Comparison of ENCODE assay signal across 11 cellular contexts in genomic region chr3:114686624-114687023, GRCh38.
A peak's percentile ranks its signal among the peaks of the same experiment; 100 is the strongest.
DNase-seq lines count a peak whose midpoint lies in the region; ATAC-seq and TF ChIP-seq lines count a peak whose summit lies in the region.
"Had no signal": no experiment of that assay in that cellular context is flagged by ENCODE, and none has a peak within 500 bp of the region (broad histone marks: within the 10 kb centered on the region; RNA-seq: fewer than 3 reads in every experiment).

No MANE protein-coding gene starts in this region.

- no peak for TF ChIP-seq CTCF in progenitor cell of endocrine pancreas (IDR thresholded peaks at IDR 0.05; ENCODE audit: unreplicated experiment)

- intact Hi-C loops in Right ventricle myocardium inferior (cut with DNase I): no loop called here
- intact Hi-C loops in cardiac septum (cut with DNase I): loop anchor here (10.0 kb wide), 1 partner anchor 118 kb away; no protein-coding TSS in a partner anchor

- H3K36me3 Mint-ChIP-seq in activated naive CD8-positive, alpha-beta T cell treated with anti-CD3 and anti-CD28 coated beads, Interleukin-2, amount 50 U/mL, for 24 hours (ENCODE audit: low read depth): peaks cover 2% of the 10 kb centered on the region
- no peaks in the 10 kb centered on the region for H3K36me3 Mint-ChIP-seq in progenitor cell of endocrine pancreas (ENCODE audit: insufficient read depth)

- H3K9me3 Mint-ChIP-seq in activated naive CD8-positive, alpha-beta T cell treated with anti-CD3 and anti-CD28 coated beads, Interleukin-2, amount 50 U/mL, for 24 hours: no peaks in the 10 kb centered on the region
- no peaks in the 10 kb centered on the region for H3K9me3 Mint-ChIP-seq in progenitor cell of endocrine pancreas (ENCODE audit: low read depth)

- no peak overlapping the region for H3K4me3 Mint-ChIP-seq in activated naive CD8-positive, alpha-beta T cell treated with anti-CD3 and anti-CD28 coated beads, Interleukin-2, amount 50 U/mL, for 24 hours
- H3K4me3 Mint-ChIP-seq in progenitor cell of endocrine pancreas (ENCODE audit: low read depth): no peak overlapping the region

- peak overlapping the region; percentile 53 for H3K27ac Mint-ChIP-seq in activated naive CD8-positive, alpha-beta T cell treated with anti-CD3 and anti-CD28 coated beads, Interleukin-2, amount 50 U/mL, for 24 hours
- H3K27ac Mint-ChIP-seq in progenitor cell of endocrine pancreas: no peak overlapping the region

- peak; percentile 69 for ATAC-seq in Right ventricle myocardium inferior
- peak; percentile 33 for ATAC-seq in activated naive CD8-positive, alpha-beta T cell treated with anti-CD3 and anti-CD28 coated beads, Interleukin-2, amount 50 U/mL, for 24 hours

- H3K4me1 Mint-ChIP-seq in activated naive CD8-positive, alpha-beta T cell treated with anti-CD3 and anti-CD28 coated beads, Interleukin-2, amount 50 U/mL, for 24 hours: peaks cover 14% of the 10 kb centered on the region
- peaks cover 10% of the 10 kb centered on the region for H3K4me1 Mint-ChIP-seq in progenitor cell of endocrine pancreas (ENCODE audit: low read depth)

- no peak for DNase-seq in Right ventricle myocardium inferior (ENCODE audit: missing footprints)
- no peak for DNase-seq in cardiac septum (ENCODE audit: low spot score)
- DNase-seq in activated naive CD8-positive, alpha-beta T cell treated with anti-CD3 and anti-CD28 coated beads, Interleukin-2, amount 50 U/mL, for 24 hours: no peak
- DNase-seq in iris pigment epithelial cell (ENCODE audit: low read depth): peak; percentile 31
- DNase-seq in CD1c-positive myeloid dendritic cell (ENCODE audit: extremely low spot score): no peak
- DNase-seq in nucleus accumbens (lab: John Stamatoyannopoulos, UW): no peak
- DNase-seq in progenitor cell of endocrine pancreas (ENCODE audit: low spot score, unreplicated experiment): no peak
- DNase-seq in NCI-H2196 treated with DMSO at 0.1 percent for 48 hours (lab: John Stamatoyannopoulos, UW; ENCODE audit: unreplicated experiment): no peak
- DNase-seq: amniotic stem cell, NCI-H187 treated with DMSO at 0.1 percent for 48 hours, T-helper 1 cell had no signal

- H3K27me3 Mint-ChIP-seq in activated naive CD8-positive, alpha-beta T cell treated with anti-CD3 and anti-CD28 coated beads, Interleukin-2, amount 50 U/mL, for 24 hours: no peaks in the 10 kb centered on the region
- H3K27me3 Mint-ChIP-seq in progenitor cell of endocrine pancreas: no peaks in the 10 kb centered on the region
